Comparison of ENCODE assay signal across 1 cellular context in the genomic region with DNA sequence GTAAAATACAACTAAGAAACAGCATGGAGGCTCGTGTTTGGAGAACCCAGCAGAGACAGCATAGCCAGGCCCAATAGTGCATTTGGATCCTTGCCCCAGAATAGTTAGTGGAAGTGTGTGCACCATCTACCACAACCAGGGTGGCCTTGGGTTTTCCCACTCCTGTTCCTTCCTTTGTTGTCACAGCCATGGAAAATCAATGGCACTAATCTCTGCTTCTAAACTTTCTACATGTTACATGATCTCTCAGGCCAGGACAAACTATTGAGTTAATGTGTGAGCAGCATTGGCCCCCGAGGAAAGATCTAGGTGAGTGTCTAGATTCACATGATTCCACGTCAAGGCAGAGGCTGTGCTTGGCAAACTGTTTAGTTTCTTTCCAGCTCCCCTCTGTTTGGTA.
TF ChIP-seq lines count a peak whose summit lies in the region.

No MANE protein-coding gene starts in this region.

TF ChIP-seq in HepG2, 621 proteins besides CTCF, POLR2A, EP300 and RAD21 (continued from another document and continues in another):
- TF ChIP-seq ZMYM4 (CRISPR knock-in tag; IDR thresholded peaks at IDR 0.05) (peak; percentile 76), NR1H2 (CRISPR knock-in tag; IDR thresholded peaks at IDR 0.05; ENCODE audit: borderline replicate concordance, low read depth) (no peak), ZFP36L1 (CRISPR knock-in tag; IDR thresholded peaks at IDR 0.05) (no peak), ZNF549 (CRISPR knock-in tag; IDR thresholded peaks at IDR 0.05) (no peak), ZC3H13 (CRISPR knock-in tag; IDR thresholded peaks at IDR 0.05) (no peak), NCOA2 (CRISPR knock-in tag; IDR thresholded peaks at IDR 0.05) (peak; percentile 65; the same call in 1 of the 2 replicates), ZNF83 (CRISPR knock-in tag; IDR thresholded peaks at IDR 0.05; ENCODE audit: borderline replicate concordance) (no peak), LCORL (IDR thresholded peaks at IDR 0.05) (no peak), LCORL (CRISPR knock-in tag; IDR thresholded peaks at IDR 0.05) (no peak), NFKB2 (CRISPR knock-in tag; IDR thresholded peaks at IDR 0.05; ENCODE audit: borderline replicate concordance) (no peak), GABPA (IDR thresholded peaks at IDR 0.05; ENCODE audit: low read depth, low read length) (no peak), GABPA (CRISPR knock-in tag; IDR thresholded peaks at IDR 0.05; ENCODE audit: low read depth) (no peak), YY1 (IDR thresholded peaks at IDR 0.05; ENCODE audit: insufficient read depth, insufficient replicate concordance, low read depth, low read length) (no peak), ZNF234 (CRISPR knock-in tag; conservative IDR thresholded peaks at IDR 0.05) (no peak), SAP130 (CRISPR knock-in tag; IDR thresholded peaks at IDR 0.05; ENCODE audit: low read depth) (peak; percentile 33; the same call in 1 of the 2 replicates), ZNF883 (CRISPR knock-in tag; IDR thresholded peaks at IDR 0.05; ENCODE audit: not compliant biosample characterization) (peak; percentile 27)
- TF ChIP-seq, protein P1, sequence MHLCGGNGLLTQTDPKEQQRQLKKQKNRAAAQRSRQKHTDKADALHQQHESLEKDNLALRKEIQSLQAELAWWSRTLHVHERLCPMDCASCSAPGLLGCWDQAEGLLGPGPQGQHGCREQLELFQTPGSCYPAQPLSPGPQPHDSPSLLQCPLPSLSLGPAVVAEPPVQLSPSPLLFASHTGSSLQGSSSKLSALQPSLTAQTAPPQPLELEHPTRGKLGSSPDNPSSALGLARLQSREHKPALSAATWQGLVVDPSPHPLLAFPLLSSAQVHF (CRISPR knock-in tag; IDR thresholded peaks at IDR 0.05) = no peak
- TF ChIP-seq, protein P2, sequence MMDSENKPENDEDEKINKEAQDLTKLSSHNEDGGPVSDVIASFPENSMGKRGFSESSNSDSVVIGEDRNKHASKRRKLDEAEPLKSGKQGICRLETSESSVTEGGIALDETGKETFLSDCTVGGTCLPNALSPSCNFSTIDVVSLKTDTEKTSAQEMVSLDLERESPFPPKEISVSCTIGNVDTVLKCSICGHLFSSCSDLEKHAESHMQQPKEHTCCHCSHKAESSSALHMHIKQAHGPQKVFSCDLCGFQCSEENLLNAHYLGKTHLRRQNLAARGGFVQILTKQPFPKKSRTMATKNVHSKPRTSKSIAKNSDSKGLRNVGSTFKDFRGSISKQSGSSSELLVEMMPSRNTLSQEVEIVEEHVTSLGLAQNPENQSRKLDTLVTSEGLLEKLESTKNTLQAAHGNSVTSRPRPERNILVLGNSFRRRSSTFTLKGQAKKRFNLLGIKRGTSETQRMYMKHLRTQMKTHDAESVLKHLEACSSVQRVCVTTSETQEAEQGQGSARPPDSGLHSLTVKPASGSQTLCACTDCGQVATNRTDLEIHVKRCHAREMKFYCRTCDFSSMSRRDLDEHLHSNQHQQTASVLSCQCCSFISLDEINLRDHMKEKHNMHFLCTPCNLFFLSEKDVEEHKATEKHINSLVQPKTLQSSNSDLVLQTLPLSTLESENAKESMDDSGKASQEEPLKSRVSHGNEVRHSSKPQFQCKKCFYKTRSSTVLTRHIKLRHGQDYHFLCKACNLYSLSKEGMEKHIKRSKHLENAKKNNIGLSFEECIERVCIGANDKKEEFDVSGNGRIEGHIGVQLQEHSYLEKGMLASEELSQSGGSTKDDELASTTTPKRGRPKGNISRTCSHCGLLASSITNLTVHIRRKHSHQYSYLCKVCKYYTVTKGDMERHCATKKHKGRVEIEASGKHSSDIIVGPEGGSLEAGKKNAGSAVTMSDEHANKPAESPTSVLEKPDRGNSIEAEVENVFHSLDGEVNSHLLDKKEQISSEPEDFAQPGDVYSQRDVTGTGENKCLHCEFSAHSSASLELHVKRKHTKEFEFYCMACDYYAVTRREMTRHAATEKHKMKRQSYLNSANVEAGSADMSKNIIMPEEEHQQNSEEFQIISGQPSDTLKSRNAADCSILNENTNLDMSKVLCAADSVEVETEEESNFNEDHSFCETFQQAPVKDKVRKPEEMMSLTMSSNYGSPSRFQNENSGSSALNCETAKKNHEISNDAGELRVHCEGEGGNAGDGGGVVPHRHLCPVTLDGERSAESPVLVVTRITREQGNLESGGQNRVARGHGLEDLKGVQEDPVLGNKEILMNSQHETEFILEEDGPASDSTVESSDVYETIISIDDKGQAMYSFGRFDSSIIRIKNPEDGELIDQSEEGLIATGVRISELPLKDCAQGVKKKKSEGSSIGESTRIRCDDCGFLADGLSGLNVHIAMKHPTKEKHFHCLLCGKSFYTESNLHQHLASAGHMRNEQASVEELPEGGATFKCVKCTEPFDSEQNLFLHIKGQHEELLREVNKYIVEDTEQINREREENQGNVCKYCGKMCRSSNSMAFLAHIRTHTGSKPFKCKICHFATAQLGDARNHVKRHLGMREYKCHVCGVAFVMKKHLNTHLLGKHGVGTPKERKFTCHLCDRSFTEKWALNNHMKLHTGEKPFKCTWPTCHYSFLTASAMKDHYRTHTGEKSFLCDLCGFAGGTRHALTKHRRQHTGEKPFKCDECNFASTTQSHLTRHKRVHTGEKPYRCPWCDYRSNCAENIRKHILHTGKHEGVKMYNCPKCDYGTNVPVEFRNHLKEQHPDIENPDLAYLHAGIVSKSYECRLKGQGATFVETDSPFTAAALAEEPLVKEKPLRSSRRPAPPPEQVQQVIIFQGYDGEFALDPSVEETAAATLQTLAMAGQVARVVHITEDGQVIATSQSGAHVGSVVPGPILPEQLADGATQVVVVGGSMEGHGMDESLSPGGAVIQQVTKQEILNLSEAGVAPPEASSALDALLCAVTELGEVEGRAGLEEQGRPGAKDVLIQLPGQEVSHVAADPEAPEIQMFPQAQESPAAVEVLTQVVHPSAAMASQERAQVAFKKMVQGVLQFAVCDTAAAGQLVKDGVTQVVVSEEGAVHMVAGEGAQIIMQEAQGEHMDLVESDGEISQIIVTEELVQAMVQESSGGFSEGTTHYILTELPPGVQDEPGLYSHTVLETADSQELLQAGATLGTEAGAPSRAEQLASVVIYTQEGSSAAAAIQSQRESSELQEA (CRISPR knock-in tag; IDR thresholded peaks at IDR 0.05; ENCODE audit: not compliant biosample characterization) = no peak
- TF ChIP-seq, protein P3, sequence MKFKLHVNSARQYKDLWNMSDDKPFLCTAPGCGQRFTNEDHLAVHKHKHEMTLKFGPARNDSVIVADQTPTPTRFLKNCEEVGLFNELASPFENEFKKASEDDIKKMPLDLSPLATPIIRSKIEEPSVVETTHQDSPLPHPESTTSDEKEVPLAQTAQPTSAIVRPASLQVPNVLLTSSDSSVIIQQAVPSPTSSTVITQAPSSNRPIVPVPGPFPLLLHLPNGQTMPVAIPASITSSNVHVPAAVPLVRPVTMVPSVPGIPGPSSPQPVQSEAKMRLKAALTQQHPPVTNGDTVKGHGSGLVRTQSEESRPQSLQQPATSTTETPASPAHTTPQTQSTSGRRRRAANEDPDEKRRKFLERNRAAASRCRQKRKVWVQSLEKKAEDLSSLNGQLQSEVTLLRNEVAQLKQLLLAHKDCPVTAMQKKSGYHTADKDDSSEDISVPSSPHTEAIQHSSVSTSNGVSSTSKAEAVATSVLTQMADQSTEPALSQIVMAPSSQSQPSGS (CRISPR knock-in tag; IDR thresholded peaks at IDR 0.05) = no peak
- TF ChIP-seq, protein P4, sequence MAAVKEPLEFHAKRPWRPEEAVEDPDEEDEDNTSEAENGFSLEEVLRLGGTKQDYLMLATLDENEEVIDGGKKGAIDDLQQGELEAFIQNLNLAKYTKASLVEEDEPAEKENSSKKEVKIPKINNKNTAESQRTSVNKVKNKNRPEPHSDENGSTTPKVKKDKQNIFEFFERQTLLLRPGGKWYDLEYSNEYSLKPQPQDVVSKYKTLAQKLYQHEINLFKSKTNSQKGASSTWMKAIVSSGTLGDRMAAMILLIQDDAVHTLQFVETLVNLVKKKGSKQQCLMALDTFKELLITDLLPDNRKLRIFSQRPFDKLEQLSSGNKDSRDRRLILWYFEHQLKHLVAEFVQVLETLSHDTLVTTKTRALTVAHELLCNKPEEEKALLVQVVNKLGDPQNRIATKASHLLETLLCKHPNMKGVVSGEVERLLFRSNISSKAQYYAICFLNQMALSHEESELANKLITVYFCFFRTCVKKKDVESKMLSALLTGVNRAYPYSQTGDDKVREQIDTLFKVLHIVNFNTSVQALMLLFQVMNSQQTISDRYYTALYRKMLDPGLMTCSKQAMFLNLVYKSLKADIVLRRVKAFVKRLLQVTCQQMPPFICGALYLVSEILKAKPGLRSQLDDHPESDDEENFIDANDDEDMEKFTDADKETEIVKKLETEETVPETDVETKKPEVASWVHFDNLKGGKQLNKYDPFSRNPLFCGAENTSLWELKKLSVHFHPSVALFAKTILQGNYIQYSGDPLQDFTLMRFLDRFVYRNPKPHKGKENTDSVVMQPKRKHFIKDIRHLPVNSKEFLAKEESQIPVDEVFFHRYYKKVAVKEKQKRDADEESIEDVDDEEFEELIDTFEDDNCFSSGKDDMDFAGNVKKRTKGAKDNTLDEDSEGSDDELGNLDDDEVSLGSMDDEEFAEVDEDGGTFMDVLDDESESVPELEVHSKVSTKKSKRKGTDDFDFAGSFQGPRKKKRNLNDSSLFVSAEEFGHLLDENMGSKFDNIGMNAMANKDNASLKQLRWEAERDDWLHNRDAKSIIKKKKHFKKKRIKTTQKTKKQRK (IDR thresholded peaks at IDR 0.05; ENCODE audit: low read length) = no peak
- TF ChIP-seq, protein P5, sequence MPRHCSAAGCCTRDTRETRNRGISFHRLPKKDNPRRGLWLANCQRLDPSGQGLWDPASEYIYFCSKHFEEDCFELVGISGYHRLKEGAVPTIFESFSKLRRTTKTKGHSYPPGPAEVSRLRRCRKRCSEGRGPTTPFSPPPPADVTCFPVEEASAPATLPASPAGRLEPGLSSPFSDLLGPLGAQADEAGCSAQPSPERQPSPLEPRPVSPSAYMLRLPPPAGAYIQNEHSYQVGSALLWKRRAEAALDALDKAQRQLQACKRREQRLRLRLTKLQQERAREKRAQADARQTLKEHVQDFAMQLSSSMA (CRISPR knock-in tag; IDR thresholded peaks at IDR 0.05) = no peak
- TF ChIP-seq, protein P6, sequence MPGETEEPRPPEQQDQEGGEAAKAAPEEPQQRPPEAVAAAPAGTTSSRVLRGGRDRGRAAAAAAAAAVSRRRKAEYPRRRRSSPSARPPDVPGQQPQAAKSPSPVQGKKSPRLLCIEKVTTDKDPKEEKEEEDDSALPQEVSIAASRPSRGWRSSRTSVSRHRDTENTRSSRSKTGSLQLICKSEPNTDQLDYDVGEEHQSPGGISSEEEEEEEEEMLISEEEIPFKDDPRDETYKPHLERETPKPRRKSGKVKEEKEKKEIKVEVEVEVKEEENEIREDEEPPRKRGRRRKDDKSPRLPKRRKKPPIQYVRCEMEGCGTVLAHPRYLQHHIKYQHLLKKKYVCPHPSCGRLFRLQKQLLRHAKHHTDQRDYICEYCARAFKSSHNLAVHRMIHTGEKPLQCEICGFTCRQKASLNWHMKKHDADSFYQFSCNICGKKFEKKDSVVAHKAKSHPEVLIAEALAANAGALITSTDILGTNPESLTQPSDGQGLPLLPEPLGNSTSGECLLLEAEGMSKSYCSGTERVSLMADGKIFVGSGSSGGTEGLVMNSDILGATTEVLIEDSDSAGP (CRISPR knock-in tag; IDR thresholded peaks at IDR 0.05; ENCODE audit: borderline replicate concordance) = no peak
- TF ChIP-seq, protein P7, sequence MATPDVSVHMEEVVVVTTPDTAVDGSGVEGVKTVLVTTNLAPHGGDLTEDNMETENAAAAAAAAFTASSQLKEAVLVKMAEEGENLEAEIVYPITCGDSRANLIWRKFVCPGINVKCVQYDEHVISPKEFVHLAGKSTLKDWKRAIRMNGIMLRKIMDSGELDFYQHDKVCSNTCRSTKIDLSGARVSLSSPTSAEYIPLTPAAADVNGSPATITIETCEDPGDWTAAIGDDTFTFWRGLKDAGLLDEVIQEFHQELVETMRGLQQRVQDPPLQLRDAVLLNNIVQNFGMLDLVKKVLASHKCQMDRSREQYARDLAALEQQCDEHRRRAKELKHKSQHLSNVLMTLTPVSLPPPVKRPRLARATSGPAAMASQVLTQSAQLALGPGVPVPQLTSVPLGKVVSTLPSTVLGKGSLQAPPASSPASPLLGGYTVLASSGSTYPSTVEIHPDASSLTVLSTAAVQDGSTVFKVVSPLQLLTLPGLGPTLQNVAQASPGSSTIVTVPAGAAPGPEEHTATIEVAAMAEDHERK (CRISPR knock-in tag; IDR thresholded peaks at IDR 0.05; ENCODE audit: low read depth) = no peak
- TF ChIP-seq, protein P8, sequence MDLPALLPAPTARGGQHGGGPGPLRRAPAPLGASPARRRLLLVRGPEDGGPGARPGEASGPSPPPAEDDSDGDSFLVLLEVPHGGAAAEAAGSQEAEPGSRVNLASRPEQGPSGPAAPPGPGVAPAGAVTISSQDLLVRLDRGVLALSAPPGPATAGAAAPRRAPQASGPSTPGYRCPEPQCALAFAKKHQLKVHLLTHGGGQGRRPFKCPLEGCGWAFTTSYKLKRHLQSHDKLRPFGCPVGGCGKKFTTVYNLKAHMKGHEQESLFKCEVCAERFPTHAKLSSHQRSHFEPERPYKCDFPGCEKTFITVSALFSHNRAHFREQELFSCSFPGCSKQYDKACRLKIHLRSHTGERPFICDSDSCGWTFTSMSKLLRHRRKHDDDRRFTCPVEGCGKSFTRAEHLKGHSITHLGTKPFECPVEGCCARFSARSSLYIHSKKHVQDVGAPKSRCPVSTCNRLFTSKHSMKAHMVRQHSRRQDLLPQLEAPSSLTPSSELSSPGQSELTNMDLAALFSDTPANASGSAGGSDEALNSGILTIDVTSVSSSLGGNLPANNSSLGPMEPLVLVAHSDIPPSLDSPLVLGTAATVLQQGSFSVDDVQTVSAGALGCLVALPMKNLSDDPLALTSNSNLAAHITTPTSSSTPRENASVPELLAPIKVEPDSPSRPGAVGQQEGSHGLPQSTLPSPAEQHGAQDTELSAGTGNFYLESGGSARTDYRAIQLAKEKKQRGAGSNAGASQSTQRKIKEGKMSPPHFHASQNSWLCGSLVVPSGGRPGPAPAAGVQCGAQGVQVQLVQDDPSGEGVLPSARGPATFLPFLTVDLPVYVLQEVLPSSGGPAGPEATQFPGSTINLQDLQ (CRISPR knock-in tag; IDR thresholded peaks at IDR 0.05) = no peak
- TF ChIP-seq, protein P9, sequence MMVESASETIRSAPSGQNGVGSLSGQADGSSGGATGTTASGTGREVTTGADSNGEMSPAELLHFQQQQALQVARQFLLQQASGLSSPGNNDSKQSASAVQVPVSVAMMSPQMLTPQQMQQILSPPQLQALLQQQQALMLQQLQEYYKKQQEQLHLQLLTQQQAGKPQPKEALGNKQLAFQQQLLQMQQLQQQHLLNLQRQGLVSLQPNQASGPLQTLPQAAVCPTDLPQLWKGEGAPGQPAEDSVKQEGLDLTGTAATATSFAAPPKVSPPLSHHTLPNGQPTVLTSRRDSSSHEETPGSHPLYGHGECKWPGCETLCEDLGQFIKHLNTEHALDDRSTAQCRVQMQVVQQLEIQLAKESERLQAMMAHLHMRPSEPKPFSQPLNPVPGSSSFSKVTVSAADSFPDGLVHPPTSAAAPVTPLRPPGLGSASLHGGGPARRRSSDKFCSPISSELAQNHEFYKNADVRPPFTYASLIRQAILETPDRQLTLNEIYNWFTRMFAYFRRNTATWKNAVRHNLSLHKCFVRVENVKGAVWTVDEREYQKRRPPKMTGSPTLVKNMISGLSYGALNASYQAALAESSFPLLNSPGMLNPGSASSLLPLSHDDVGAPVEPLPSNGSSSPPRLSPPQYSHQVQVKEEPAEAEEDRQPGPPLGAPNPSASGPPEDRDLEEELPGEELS (CRISPR knock-in tag; IDR thresholded peaks at IDR 0.05) = no peak
